Comparison of ENCODE assay signal across 31 cellular contexts in the genomic region with DNA sequence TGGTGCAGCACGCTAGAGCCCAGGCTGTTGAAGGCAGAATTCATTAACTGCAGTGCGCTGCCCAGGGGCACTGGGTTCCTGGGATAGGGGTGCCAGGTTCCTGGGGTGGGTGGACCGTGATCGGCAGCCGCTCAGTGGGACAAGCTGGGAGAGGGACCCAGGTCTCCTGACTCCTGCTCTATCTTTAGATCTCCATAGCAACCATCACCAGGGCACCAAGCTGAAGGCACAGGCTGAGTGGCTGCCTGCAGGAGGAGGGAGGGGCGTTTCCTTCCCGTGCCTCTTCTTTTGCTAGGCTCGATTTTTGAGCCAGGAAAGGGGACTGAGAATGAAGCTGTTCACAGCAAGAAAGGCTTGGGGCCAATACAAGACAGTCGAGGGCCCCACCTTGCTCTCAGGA. TPM values are rescaled to one million over a fixed set of nuclear protein-coding genes. Genes with fewer than 3 reads are reported as not detected.
DNase-seq lines count a peak whose midpoint lies in the region; TF ChIP-seq lines count a peak whose summit lies in the region.
"Had no signal": no experiment of that assay in that cellular context is flagged by ENCODE, and none has a peak within 500 bp of the region (broad histone marks: within the 10 kb centered on the region; RNA-seq: fewer than 3 reads in every experiment).

No MANE protein-coding gene starts in this region.

- H3K27me3 Mint-ChIP-seq in chondrocyte (ENCODE audit: low read depth) = no peaks in the 10 kb centered on the region
- H3K27me3 Mint-ChIP-seq: activated CD4-positive, alpha-beta T cell treated with anti-CD3 and anti-CD28 coated beads, Interleukin-2, amount 10 ng/mL, durations not matched to agents 24 days and 14 days; activated naive CD8-positive, alpha-beta T cell; activated T-helper 17 cell treated with anti-CD3 and anti-CD28 coated beads, Interleukin-2, amount 50 U/mL, for 72 hours; CD4-positive, CD25-positive, alpha-beta regulatory T cell had no signal

- no peaks in the 10 kb centered on the region for H3K36me3 Mint-ChIP-seq in chondrocyte (ENCODE audit: low read depth)
- H3K36me3 Mint-ChIP-seq: activated naive CD8-positive, alpha-beta T cell; stimulated activated effector memory CD8-positive, alpha-beta T cell treated with anti-CD3 and anti-CD28 coated beads, Interleukin-12 subunit alpha, Interleukin-12 subunit beta, amount 100 ng/mL, for 72 hours had no signal

- peak; percentile 76 for DNase-seq in Ammon's horn (ENCODE audit: low spot score)
- DNase-seq in Jurkat, Clone E6-1 (ENCODE audit: low read depth, low spot score) = peak; percentile 15
- DNase-seq in chondrocyte (ENCODE audit: low spot score) = peak; percentile 50
- no peak for DNase-seq in kidney glomerular epithelial cell (lab: John Stamatoyannopoulos, UW)
- no peak for DNase-seq in esophagus muscularis mucosa (ENCODE audit: extremely low spot score)
- no peak for DNase-seq in medulla oblongata (ENCODE audit: extremely low spot score)
- DNase-seq in NCI-H526 treated with DMSO at 0.1 percent for 48 hours (lab: John Stamatoyannopoulos, UW) = no peak
- DNase-seq: activated CD4-positive, alpha-beta T cell treated with anti-CD3 and anti-CD28 coated beads, Interleukin-2, amount 10 ng/mL, durations not matched to agents 24 days and 14 days; brain microvascular endothelial cell; cortex of kidney; DMS 273 treated with DMSO at 0.1 percent for 48 hours; glutamatergic neuron; midbrain; MM.1S; NCI-H2029; nephron progenitor cell; stimulated activated CD4-positive, alpha-beta T cell treated with anti-CD3 and anti-CD28 coated beads, Interleukin-2, amount 100 ng/mL, for 24 hours had no signal

- H3K27me3 ChIP-seq in neural cell (ENCODE audit: insufficient read depth, low read depth, low read length) (no peaks in the 10 kb centered on the region), esophagus muscularis mucosa (no peaks in the 10 kb centered on the region)
- H3K27me3 ChIP-seq: brain microvascular endothelial cell, SJSA1 had no signal

- TF ChIP-seq CTCF in chondrocyte (IDR thresholded peaks at IDR 0.05) (no peak), neural cell (IDR thresholded peaks at IDR 0.05; ENCODE audit: poor library complexity, severe bottlenecking) (no peak), esophagus muscularis mucosa (IDR thresholded peaks at IDR 0.05) (no peak)

- H3K79me2 ChIP-seq in neural cell (replicated peaks; ENCODE audit: insufficient read depth, low read length) = no peaks in the 10 kb centered on the region

- TF ChIP-seq POLR2A in esophagus muscularis mucosa (IDR thresholded peaks at IDR 0.05; ENCODE audit: low read depth) = no peak

- no peaks in the 10 kb centered on the region for H3K4me1 Mint-ChIP-seq in chondrocyte (ENCODE audit: low read depth)
- H3K4me1 Mint-ChIP-seq: stimulated activated effector memory CD8-positive, alpha-beta T cell treated with anti-CD3 and anti-CD28 coated beads, Interleukin-12 subunit alpha, Interleukin-12 subunit beta, amount 100 ng/mL, for 72 hours had no signal

- no peak for TF ChIP-seq EP300 in neural cell (conservative IDR thresholded peaks at IDR 0.05; ENCODE audit: poor library complexity, severe bottlenecking)
- TF ChIP-seq EP300 in esophagus muscularis mucosa (IDR thresholded peaks at IDR 0.05) = no peak

- H3K4me2 ChIP-seq in neural cell (ENCODE audit: low read length) = peak overlapping the region; percentile 14

- WGBS in esophagus muscularis mucosa = 75% methylated on average over 8 of the region's 9 CpGs

- H3F3A ChIP-seq in neural cell (ENCODE audit: insufficient read depth, low read length, poor library complexity, severe bottlenecking) = no peaks in the 10 kb centered on the region

- no peaks in the 10 kb centered on the region for H3K9me3 Mint-ChIP-seq in chondrocyte (ENCODE audit: low read depth)
- H3K9me3 Mint-ChIP-seq: activated CD4-positive, alpha-beta T cell treated with anti-CD3 and anti-CD28 coated beads, Interleukin-2, amount 10 ng/mL, durations not matched to agents 24 days and 14 days; activated T-helper 17 cell treated with anti-CD3 and anti-CD28 coated beads, Interleukin-2, amount 50 U/mL, for 72 hours; CD4-positive, CD25-positive, alpha-beta regulatory T cell; nephron progenitor cell; stimulated activated effector memory CD8-positive, alpha-beta T cell treated with anti-CD3 and anti-CD28 coated beads, Interleukin-12 subunit alpha, Interleukin-12 subunit beta, amount 100 ng/mL, for 72 hours; T-helper 1 cell treated with Interleukin-12 subunit alpha and Interleukin-12 subunit beta and Interleukin-4 antibody, amounts not matched to agents 30 μg/mL and 1 μg/mL, for 36 hours had no signal

- TF ChIP-seq RAD21 in neural cell (conservative IDR thresholded peaks at IDR 0.05) = no peak

- H3K9me3 ChIP-seq in neural cell (ENCODE audit: low read length) (no peaks in the 10 kb centered on the region), esophagus muscularis mucosa (no peaks in the 10 kb centered on the region)
- H3K9me3 ChIP-seq: prostate gland, SJSA1, thoracic aorta had no signal

- no peak overlapping the region for H3K9ac ChIP-seq in neural cell (ENCODE audit: low read length)

- H3K4me3 Mint-ChIP-seq in chondrocyte (ENCODE audit: unreplicated experiment) = no peak overlapping the region
- H3K4me3 Mint-ChIP-seq: activated CD4-positive, alpha-beta T cell treated with anti-CD3 and anti-CD28 coated beads, Interleukin-2, amount 10 ng/mL, durations not matched to agents 24 days and 14 days; activated naive CD8-positive, alpha-beta T cell; activated T-helper 17 cell treated with anti-CD3 and anti-CD28 coated beads, Interleukin-2, amount 50 U/mL, for 72 hours; CD4-positive, CD25-positive, alpha-beta regulatory T cell; nephron progenitor cell; stimulated activated effector memory CD8-positive, alpha-beta T cell treated with anti-CD3 and anti-CD28 coated beads, Interleukin-12 subunit alpha, Interleukin-12 subunit beta, amount 100 ng/mL, for 72 hours; T-helper 1 cell treated with Interleukin-12 subunit alpha and Interleukin-12 subunit beta and Interleukin-4 antibody, amounts not matched to agents 30 μg/mL and 1 μg/mL, for 36 hours had no signal

- intact Hi-C loops in esophagus muscularis mucosa (cut with DNase I) = no loop called here

- no peak overlapping the region for H2AFZ ChIP-seq in neural cell (ENCODE audit: low read depth, low read length)

- H3K36me3 ChIP-seq in neural cell (ENCODE audit: insufficient read depth, low read length) = no peaks in the 10 kb centered on the region
- peaks cover 0 to 31% (median 18%) of the 10 kb centered on the region in 4 donors for H3K36me3 ChIP-seq in esophagus muscularis mucosa
- H3K36me3 ChIP-seq: brain microvascular endothelial cell, prostate gland, SJSA1 had no signal

- no peak overlapping the region for H3K4me3 ChIP-seq in Jurkat, Clone E6-1 (ENCODE audit: low read length)
- H3K4me3 ChIP-seq in neural cell (ENCODE audit: low read length) (no peak overlapping the region), esophagus muscularis mucosa (no peak overlapping the region)
- H3K4me3 ChIP-seq: prostate gland, SJSA1, thoracic aorta had no signal

- no peak overlapping the region for H3K27ac Mint-ChIP-seq in chondrocyte (ENCODE audit: unreplicated experiment)
- H3K27ac Mint-ChIP-seq: activated CD4-positive, alpha-beta T cell treated with anti-CD3 and anti-CD28 coated beads, Interleukin-2, amount 10 ng/mL, durations not matched to agents 24 days and 14 days; activated naive CD8-positive, alpha-beta T cell; activated T-helper 17 cell treated with anti-CD3 and anti-CD28 coated beads, Interleukin-2, amount 50 U/mL, for 72 hours; CD4-positive, CD25-positive, alpha-beta regulatory T cell; T-helper 1 cell treated with Interleukin-12 subunit alpha and Interleukin-12 subunit beta and Interleukin-4 antibody, amounts not matched to agents 30 μg/mL and 1 μg/mL, for 36 hours had no signal

- H3K9me2 ChIP-seq in neural cell (ENCODE audit: insufficient read depth, low read length) = no peaks in the 10 kb centered on the region

- peaks cover 0 to 5% (median 0%) of the 10 kb centered on the region in 4 donors for H3K4me1 ChIP-seq in esophagus muscularis mucosa
- H3K4me1 ChIP-seq: prostate gland, SJSA1 had no signal

- H4K20me1 ChIP-seq in neural cell (ENCODE audit: insufficient read depth) = no peaks in the 10 kb centered on the region

- H3K27ac ChIP-seq in neural cell (ENCODE audit: low read length) (peak overlapping the region; percentile 19), esophagus muscularis mucosa (replicated peaks in 1 of 4) (no peak overlapping the region)
- H3K27ac ChIP-seq: brain microvascular endothelial cell, prostate gland, SJSA1, thoracic aorta had no signal

TF ChIP-seq in neural cell, 6 proteins besides CTCF, POLR2A, EP300 and RAD21 (continues in another document):
- TF ChIP-seq SMC3 (conservative IDR thresholded peaks at IDR 0.05; ENCODE audit: poor library complexity) = no peak

RNA-seq across cellular contexts. Expression of a gene that starts 20.9 kb away (rescaled TPM):
- not detected for polyA plus RNA-seq in Jurkat, Clone E6-1 (2012; ENCODE audit: insufficient read depth, insufficient read length)
- total RNA-seq in chondrocyte (not detected in 3 replicates), esophagus muscularis mucosa (under 1 TPM in 3 of 4 donors, not detected in 1; 0.26 to 0.40 (median 0.33) TPM)
- polyA plus RNA-seq in neural cell = not detected in 2 replicates
- not detected in 2 replicates for polyA minus RNA-seq in neural cell
- total RNA-seq: activated CD4-positive, alpha-beta T cell treated with anti-CD3 and anti-CD28 coated beads, Interleukin-2, amount 10 ng/mL, durations not matched to agents 24 days and 14 days; H4; left lobe of liver; NCI-H460; SJSA1; skeletal muscle tissue; thoracic aorta had no signal
- polyA plus RNA-seq: AG04450; CD4-positive, CD25-positive, alpha-beta regulatory T cell had no signal

RNA-seq across cellular contexts. Expression of a gene that starts 26.1 kb away (rescaled TPM):
- polyA plus RNA-seq in Jurkat, Clone E6-1 (2012; ENCODE audit: insufficient read depth, insufficient read length) = 10.4 TPM
- 7.0 to 7.8 TPM (median 7.5 TPM) in 3 replicates for total RNA-seq in chondrocyte
- 1.6 and 2.8 TPM in 2 replicates for polyA plus RNA-seq in neural cell
- 2.4 and 2.9 TPM in 2 replicates for polyA minus RNA-seq in neural cell
- total RNA-seq in esophagus muscularis mucosa = 1 to 10 TPM; 3.6 to 6.1 (median 3.9) TPM

RNA-seq across cellular contexts. Expression of a gene that starts 26.3 kb away (rescaled TPM):
- 206 TPM for polyA plus RNA-seq in Jurkat, Clone E6-1 (2012; ENCODE audit: insufficient read depth, insufficient read length)
- 66.0 to 66.9 TPM (median 66.3 TPM) in 3 replicates for total RNA-seq in chondrocyte
- polyA plus RNA-seq in neural cell = 24.3 and 27.8 TPM in 2 replicates
- polyA minus RNA-seq in neural cell = 20.4 and 24.1 TPM in 2 replicates
- total RNA-seq in esophagus muscularis mucosa = 10 to 100 TPM; 54.2 to 62.1 (median 58.4) TPM

Comparison
In these comparisons a context has a peak if more than half of its experiments do, and no peak if none do; other contexts are left out.
1. DNase-seq: peak in Ammon's horn (single experiment), Jurkat, Clone E6-1 (single experiment) and chondrocyte (single experiment); none in kidney glomerular epithelial cell (single experiment), esophagus muscularis mucosa (single experiment), medulla oblongata (single experiment) and NCI-H526 treated with DMSO at 0.1 percent for 48 hours (single experiment).